10 cellular contexts compared by ENCODE assay signal in genomic region chr21:42830456-42831455, GRCh38. TPM values are rescaled to one million over a fixed set of nuclear protein-coding genes. Genes with fewer than 3 reads are reported as not detected.
DNase-seq lines count a peak whose midpoint lies in the region; ATAC-seq and TF ChIP-seq lines count a peak whose summit lies in the region.
"Had no signal": no experiment of that assay in that cellular context is flagged by ENCODE, and none has a peak within 500 bp of the region (broad histone marks: within the 10 kb centered on the region; RNA-seq: fewer than 3 reads in every experiment).

No MANE protein-coding gene starts in this region.

- no peak for TF ChIP-seq CTCF in natural killer cell (IDR thresholded peaks at IDR 0.05)

- no peak overlapping the region for H3K4me3 Mint-ChIP-seq in activated naive CD4-positive, alpha-beta T cell treated with anti-CD3 and anti-CD28 coated beads, Interleukin-2, amount 50 U/mL, for 24 hours
- H3K4me3 Mint-ChIP-seq in natural killer cell = peak overlapping the region; percentile 21
- H3K4me3 Mint-ChIP-seq: dendritic cell treated with granulocyte-macrophage colony-stimulating factor and Interleukin-4, amounts not matched to agents 40 ng/mL and 50 ng/mL, for 4 days had no signal

- intact Hi-C loops in natural killer cell (cut with micrococcal nuclease) = loop anchor here (10.0 kb wide), 1 partner anchor 96 kb away; no protein-coding TSS in a partner anchor

- in situ Hi-C loops in KBM-7 (cut with MboI; ENCODE audit: low pct_unique_long_range_greater_than_20kb, low sequenced_read_pairs) = loop anchor here (25.0 kb wide), 1 partner anchor 243 kb away; no protein-coding TSS in a partner anchor

- ATAC-seq in natural killer cell = peak; percentile 33 to 58 (median 38)
- ATAC-seq in HG03196 (IDR thresholded peaks at IDR 0.05; ENCODE audit: unreplicated experiment) = no peak

- peak overlapping the region; percentile 83 for H3K27ac Mint-ChIP-seq in activated naive CD4-positive, alpha-beta T cell treated with anti-CD3 and anti-CD28 coated beads, Interleukin-2, amount 50 U/mL, for 24 hours
- peak overlapping the region in 1 of 2 donors; percentile 68 for H3K27ac Mint-ChIP-seq in natural killer cell
- H3K27ac Mint-ChIP-seq: dendritic cell treated with granulocyte-macrophage colony-stimulating factor and Interleukin-4, amounts not matched to agents 40 ng/mL and 50 ng/mL, for 4 days had no signal

- DNase-seq in NCI-H748 (lab: John Stamatoyannopoulos, UW; ENCODE audit: unreplicated experiment) (peak; percentile 23), NCI-H748 treated with DMSO at 0.1 percent for 48 hours (lab: John Stamatoyannopoulos, UW) (no peak), KBM-7 (peak; percentile 53), natural killer cell (peak; percentile 14), NCI-H1436 (lab: John Stamatoyannopoulos, UW) (no peak), pons (ENCODE audit: low spot score) (no peak)
- DNase-seq: KG1 had no signal

- H3K9me3 Mint-ChIP-seq in activated naive CD4-positive, alpha-beta T cell treated with anti-CD3 and anti-CD28 coated beads, Interleukin-2, amount 50 U/mL, for 24 hours = no peaks in the 10 kb centered on the region
- no peaks in the 10 kb centered on the region for H3K9me3 Mint-ChIP-seq in natural killer cell
- H3K9me3 Mint-ChIP-seq: dendritic cell treated with granulocyte-macrophage colony-stimulating factor and Interleukin-4, amounts not matched to agents 40 ng/mL and 50 ng/mL, for 4 days had no signal

- peaks cover 35% of the 10 kb centered on the region for H3K4me1 Mint-ChIP-seq in activated naive CD4-positive, alpha-beta T cell treated with anti-CD3 and anti-CD28 coated beads, Interleukin-2, amount 50 U/mL, for 24 hours
- H3K4me1 Mint-ChIP-seq in natural killer cell = peaks cover 25 to 30% of the 10 kb centered on the region in 2 donors

- H3K27me3 Mint-ChIP-seq in activated naive CD4-positive, alpha-beta T cell treated with anti-CD3 and anti-CD28 coated beads, Interleukin-2, amount 50 U/mL, for 24 hours = peaks cover 4% of the 10 kb centered on the region
- H3K27me3 Mint-ChIP-seq in natural killer cell (ENCODE audit: low read depth in 2 of 2) = peaks cover 35 to 48% of the 10 kb centered on the region in 2 donors

- H3K36me3 Mint-ChIP-seq in activated naive CD4-positive, alpha-beta T cell treated with anti-CD3 and anti-CD28 coated beads, Interleukin-2, amount 50 U/mL, for 24 hours = no peaks in the 10 kb centered on the region
- H3K36me3 Mint-ChIP-seq in natural killer cell = no peaks in the 10 kb centered on the region

RNA-seq across cellular contexts. Expression of gene WDR4, which starts 48.6 kb away (rescaled TPM):
- 10 to 100 TPM; 11.1 to 15.5 (median 14.0) TPM for total RNA-seq in natural killer cell

Comparison
In these comparisons a context has a peak if more than half of its experiments do, and no peak if none do; other contexts are left out.
1. DNase-seq: peak in NCI-H748 (single experiment), KBM-7 (single experiment) and natural killer cell (single experiment); none in NCI-H748 treated with DMSO at 0.1 percent for 48 hours (single experiment), NCI-H1436 (single experiment) and pons (single experiment).